In the genomic region with DNA sequence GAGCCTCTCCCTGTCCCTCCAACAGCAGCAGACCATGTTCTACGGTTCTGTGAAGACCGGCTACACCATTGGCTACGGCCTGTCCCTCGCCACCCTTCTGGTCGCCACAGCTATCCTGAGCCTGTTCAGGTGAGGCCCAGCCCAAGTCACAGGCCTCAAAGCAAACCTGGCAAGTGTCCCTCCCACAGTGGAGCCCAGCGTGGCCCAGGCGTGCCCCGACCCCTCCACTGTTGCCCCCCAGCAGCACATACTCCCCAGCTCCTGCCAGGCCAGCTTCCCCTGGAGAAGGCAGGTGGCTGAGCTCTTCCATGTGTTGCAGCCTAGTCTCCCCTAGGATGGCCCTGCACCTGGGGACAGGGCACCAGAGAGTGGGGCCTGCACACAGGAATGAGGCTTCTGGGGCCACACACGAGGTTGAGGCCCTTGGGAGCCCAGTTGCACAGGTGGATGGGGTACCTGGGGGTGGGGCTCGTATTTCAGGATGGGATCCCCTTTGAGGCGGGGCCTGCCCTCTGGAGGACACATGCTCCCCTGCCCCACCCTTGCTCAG, we compare ENCODE assay signal across 1 cellular context.
TF ChIP-seq lines count a peak whose summit lies in the region.

No MANE protein-coding gene starts in this region.

TF ChIP-seq in GM23338, 12 proteins besides CTCF, POLR2A, EP300 and RAD21:
- TF ChIP-seq CREB1 (CRISPR knock-in tag; IDR thresholded peaks at IDR 0.05; ENCODE audit: low read depth) (no peak), ZNF331 (CRISPR knock-in tag; IDR thresholded peaks at IDR 0.05; ENCODE audit: low read depth) (no peak), JUNB (IDR thresholded peaks at IDR 0.05; ENCODE audit: unreplicated experiment) (no peak), ZNF114 (CRISPR knock-in tag; IDR thresholded peaks at IDR 0.05) (no peak), EZH2phosphoT487 (IDR thresholded peaks at IDR 0.05; ENCODE audit: unreplicated experiment) (no peak)
- TF ChIP-seq, protein P1, sequence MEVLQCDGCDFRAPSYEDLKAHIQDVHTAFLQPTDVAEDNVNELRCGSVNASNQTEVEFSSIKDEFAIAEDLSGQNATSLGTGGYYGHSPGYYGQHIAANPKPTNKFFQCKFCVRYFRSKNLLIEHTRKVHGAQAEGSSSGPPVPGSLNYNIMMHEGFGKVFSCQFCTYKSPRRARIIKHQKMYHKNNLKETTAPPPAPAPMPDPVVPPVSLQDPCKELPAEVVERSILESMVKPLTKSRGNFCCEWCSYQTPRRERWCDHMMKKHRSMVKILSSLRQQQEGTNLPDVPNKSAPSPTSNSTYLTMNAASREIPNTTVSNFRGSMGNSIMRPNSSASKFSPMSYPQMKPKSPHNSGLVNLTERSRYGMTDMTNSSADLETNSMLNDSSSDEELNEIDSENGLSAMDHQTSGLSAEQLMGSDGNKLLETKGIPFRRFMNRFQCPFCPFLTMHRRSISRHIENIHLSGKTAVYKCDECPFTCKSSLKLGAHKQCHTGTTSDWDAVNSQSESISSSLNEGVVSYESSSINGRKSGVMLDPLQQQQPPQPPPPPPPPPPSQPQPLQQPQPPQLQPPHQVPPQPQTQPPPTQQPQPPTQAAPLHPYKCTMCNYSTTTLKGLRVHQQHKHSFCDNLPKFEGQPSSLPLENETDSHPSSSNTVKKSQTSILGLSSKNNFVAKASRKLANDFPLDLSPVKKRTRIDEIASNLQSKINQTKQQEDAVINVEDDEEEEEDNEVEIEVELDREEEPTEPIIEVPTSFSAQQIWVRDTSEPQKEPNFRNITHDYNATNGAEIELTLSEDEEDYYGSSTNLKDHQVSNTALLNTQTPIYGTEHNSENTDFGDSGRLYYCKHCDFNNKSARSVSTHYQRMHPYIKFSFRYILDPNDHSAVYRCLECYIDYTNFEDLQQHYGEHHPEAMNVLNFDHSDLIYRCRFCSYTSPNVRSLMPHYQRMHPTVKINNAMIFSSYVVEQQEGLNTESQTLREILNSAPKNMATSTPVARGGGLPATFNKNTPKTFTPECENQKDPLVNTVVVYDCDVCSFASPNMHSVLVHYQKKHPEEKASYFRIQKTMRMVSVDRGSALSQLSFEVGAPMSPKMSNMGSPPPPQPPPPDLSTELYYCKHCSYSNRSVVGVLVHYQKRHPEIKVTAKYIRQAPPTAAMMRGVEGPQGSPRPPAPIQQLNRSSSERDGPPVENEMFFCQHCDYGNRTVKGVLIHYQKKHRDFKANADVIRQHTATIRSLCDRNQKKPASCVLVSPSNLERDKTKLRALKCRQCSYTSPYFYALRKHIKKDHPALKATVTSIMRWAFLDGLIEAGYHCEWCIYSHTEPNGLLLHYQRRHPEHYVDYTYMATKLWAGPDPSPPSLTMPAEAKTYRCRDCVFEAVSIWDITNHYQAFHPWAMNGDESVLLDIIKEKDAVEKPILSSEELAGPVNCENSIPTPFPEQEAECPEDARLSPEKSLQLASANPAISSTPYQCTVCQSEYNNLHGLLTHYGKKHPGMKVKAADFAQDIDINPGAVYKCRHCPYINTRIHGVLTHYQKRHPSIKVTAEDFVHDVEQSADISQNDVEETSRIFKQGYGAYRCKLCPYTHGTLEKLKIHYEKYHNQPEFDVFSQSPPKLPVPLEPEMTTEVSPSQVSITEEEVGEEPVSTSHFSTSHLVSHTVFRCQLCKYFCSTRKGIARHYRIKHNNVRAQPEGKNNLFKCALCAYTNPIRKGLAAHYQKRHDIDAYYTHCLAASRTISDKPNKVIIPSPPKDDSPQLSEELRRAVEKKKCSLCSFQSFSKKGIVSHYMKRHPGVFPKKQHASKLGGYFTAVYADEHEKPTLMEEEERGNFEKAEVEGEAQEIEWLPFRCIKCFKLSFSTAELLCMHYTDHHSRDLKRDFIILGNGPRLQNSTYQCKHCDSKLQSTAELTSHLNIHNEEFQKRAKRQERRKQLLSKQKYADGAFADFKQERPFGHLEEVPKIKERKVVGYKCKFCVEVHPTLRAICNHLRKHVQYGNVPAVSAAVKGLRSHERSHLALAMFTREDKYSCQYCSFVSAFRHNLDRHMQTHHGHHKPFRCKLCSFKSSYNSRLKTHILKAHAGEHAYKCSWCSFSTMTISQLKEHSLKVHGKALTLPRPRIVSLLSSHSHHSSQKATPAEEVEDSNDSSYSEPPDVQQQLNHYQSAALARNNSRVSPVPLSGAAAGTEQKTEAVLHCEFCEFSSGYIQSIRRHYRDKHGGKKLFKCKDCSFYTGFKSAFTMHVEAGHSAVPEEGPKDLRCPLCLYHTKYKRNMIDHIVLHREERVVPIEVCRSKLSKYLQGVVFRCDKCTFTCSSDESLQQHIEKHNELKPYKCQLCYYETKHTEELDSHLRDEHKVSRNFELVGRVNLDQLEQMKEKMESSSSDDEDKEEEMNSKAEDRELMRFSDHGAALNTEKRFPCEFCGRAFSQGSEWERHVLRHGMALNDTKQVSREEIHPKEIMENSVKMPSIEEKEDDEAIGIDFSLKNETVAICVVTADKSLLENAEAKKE (CRISPR knock-in tag; IDR thresholded peaks at IDR 0.05), result no peak
